Comparison of ENCODE assay signal across 8 cellular contexts in the genomic region with DNA sequence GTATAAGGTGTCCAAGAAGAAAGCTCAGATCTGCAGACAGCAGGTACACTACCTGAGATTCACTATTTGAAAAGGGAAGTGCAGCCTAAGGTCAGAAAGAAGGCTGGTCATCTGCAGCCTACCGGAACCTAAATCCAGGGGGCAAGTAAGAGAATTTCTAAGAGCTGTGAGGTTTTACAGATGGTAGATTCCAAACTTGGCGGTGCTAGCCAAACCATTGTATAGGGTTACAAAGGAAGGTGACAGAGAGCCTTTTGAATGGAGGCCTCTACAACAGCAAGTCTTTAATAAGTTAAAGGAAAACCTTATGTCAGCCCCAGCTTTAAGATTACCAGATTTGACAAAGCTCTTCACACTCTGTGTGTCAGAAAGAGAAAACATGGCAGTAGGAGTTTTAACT.
"Had no signal": no experiment of that assay in that cellular context is flagged by ENCODE, and none has a peak within 500 bp of the region (broad histone marks: within the 10 kb centered on the region; RNA-seq: fewer than 3 reads in every experiment).

No MANE protein-coding gene starts in this region.

- H3K9me3 Mint-ChIP-seq: GM23338, H9 had no signal

- H3K4me1 Mint-ChIP-seq: GM23338, H9 had no signal

- FAIRE-seq: H1, H54, HTR-8/SVneo, K562 had no signal

- DNase-seq: H9, HCEC 1CT, IMR-90 had no signal

- H3K27ac Mint-ChIP-seq: GM23338, H9 had no signal

- H3K4me3 ChIP-seq: GM23338, K562 had no signal

- H3K4me3 Mint-ChIP-seq: GM23338, H9 had no signal
